9 cellular contexts compared by ENCODE assay signal in genomic region chr1:222817529-222817928, GRCh38. TPM values are rescaled to one million over a fixed set of nuclear protein-coding genes. Genes with fewer than 3 reads are reported as not detected.
DNase-seq lines count a peak whose midpoint lies in the region; ATAC-seq and TF ChIP-seq lines count a peak whose summit lies in the region.
"Had no signal": no experiment of that assay in that cellular context is flagged by ENCODE, and none has a peak within 500 bp of the region (broad histone marks: within the 10 kb centered on the region; RNA-seq: fewer than 3 reads in every experiment).

No MANE protein-coding gene starts in this region.

- TF ChIP-seq CTCF in epithelial cell of proximal tubule (conservative IDR thresholded peaks at IDR 0.05; ENCODE audit: low read depth, low read length) (no peak), omental fat pad (IDR thresholded peaks at IDR 0.05) (no peak)

- H3K4me3 ChIP-seq in epithelial cell of proximal tubule (ENCODE audit: low read depth, low read length), result peak overlapping the region; percentile 91

- peak; percentile 84 for ATAC-seq in omental fat pad (ENCODE audit: low FRiP score)
- no peak for ATAC-seq in HG02588 (IDR thresholded peaks at IDR 0.05; ENCODE audit: unreplicated experiment)
- ATAC-seq in HG03565 (IDR thresholded peaks at IDR 0.05; ENCODE audit: unreplicated experiment), result no peak

- peak; percentile 37 for DNase-seq in CD1c-positive myeloid dendritic cell (ENCODE audit: extremely low spot score)
- peak; percentile 52 for DNase-seq in NCI-H460 (ENCODE audit: extremely low read depth, low read depth)
- peak; percentile 87 for DNase-seq in epithelial cell of proximal tubule (ENCODE audit: low read depth)
- no peak for DNase-seq in omental fat pad (ENCODE audit: low spot score)
- DNase-seq in stimulated activated CD4-positive, alpha-beta T cell treated with anti-CD3 and anti-CD28 coated beads, Interleukin-12 subunit alpha, Interleukin-12 subunit beta, amount 100 ng/mL, for 4 hours, result no peak
- no peak for DNase-seq in NCI-H2227 (lab: John Stamatoyannopoulos, UW; ENCODE audit: unreplicated experiment)
- DNase-seq: NCI-H446 treated with DMSO at 0.1 percent for 48 hours had no signal

RNA-seq across cellular contexts. Expression of gene DISP1, which starts 2.7 kb away (rescaled TPM):
- 12.2 and 15.0 TPM in 2 replicates for total RNA-seq in NCI-H460 (2014; rRNA removed; shearing (Covaris generic))
- polyA plus RNA-seq in NCI-H460 (2014; cell fraction: nucleus; rRNA removed), result 13.4 and 15.3 TPM in 2 replicates
- total RNA-seq in epithelial cell of proximal tubule (2.3 and 3.8 TPM in 2 replicates), omental fat pad (10 to 100 TPM; 10.1 to 59.9 (median 18.4) TPM)

Comparison
In these comparisons a context has a peak if more than half of its experiments do, and no peak if none do; other contexts are left out.
1. DNase-seq: peak in CD1c-positive myeloid dendritic cell (single experiment), NCI-H460 (single experiment) and epithelial cell of proximal tubule (single experiment); none in omental fat pad (single experiment), stimulated activated CD4-positive, alpha-beta T cell treated with anti-CD3 and anti-CD28 coated beads, Interleukin-12 subunit alpha, Interleukin-12 subunit beta, amount 100 ng/mL, for 4 hours (single experiment) and NCI-H2227 (single experiment).